ENCODE assay signal across 1 cellular context in the genomic region with DNA sequence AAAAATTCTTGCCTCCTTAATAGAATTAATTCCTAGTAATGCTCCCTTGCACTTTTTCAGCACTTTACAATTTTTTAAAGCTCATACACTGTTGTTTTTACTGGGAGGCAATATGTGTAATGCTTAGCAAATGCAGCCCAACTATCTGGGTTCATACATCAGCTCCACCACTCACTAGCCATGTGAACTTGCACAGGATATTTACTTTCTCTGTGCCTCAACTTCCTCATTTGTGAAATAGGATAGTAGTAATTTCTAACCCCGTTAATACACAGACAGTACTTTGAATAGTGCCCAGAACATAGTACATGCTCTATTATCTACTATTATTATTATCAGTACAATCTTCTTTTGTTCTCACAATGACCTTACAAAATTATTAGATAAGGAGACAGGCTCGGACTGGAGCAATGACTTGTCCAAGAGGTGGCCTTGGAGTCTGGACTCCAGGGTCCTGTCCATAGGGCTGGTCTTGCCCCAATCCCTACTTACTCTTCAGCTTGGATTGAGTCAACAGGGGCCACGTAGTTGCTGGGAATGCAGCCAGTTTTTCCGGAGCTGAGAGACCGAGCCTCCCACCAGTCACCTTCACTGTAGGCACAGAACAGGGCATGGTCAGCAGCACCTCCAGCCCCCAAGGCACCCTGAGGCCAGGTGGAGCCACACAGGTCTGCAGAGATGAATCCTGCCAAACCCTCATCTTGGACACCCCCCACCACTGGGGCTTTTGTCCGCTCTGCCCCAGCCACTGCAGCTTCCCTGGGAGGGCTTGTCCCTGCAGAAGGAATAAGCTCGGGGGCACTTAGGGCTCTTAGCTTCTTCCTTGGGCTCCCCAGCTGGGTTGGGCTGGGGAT.
A peak's percentile ranks its signal among the peaks of the same experiment; 100 is the strongest.
TF ChIP-seq lines count a peak whose summit lies in the region.

No MANE protein-coding gene starts in this region.

TF ChIP-seq in HepG2, 621 proteins besides CTCF, POLR2A, EP300 and RAD21 (continued from another document):
- TF ChIP-seq, protein P1, sequence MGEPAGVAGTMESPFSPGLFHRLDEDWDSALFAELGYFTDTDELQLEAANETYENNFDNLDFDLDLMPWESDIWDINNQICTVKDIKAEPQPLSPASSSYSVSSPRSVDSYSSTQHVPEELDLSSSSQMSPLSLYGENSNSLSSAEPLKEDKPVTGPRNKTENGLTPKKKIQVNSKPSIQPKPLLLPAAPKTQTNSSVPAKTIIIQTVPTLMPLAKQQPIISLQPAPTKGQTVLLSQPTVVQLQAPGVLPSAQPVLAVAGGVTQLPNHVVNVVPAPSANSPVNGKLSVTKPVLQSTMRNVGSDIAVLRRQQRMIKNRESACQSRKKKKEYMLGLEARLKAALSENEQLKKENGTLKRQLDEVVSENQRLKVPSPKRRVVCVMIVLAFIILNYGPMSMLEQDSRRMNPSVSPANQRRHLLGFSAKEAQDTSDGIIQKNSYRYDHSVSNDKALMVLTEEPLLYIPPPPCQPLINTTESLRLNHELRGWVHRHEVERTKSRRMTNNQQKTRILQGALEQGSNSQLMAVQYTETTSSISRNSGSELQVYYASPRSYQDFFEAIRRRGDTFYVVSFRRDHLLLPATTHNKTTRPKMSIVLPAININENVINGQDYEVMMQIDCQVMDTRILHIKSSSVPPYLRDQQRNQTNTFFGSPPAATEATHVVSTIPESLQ (CRISPR knock-in tag; conservative IDR thresholded peaks at IDR 0.05): no peak
- TF ChIP-seq LCORL (IDR thresholded peaks at IDR 0.05) (no peak), LCORL (CRISPR knock-in tag; IDR thresholded peaks at IDR 0.05) (peak; percentile 28; the same call in 1 of the 2 replicates), TARDBP (CRISPR knock-in tag; IDR thresholded peaks at IDR 0.05) (peak; percentile 44; the same call in 1 of the 2 replicates), GATAD2A (CRISPR knock-in tag; IDR thresholded peaks at IDR 0.05) (peak; percentile 61), ZNF792 (CRISPR knock-in tag; IDR thresholded peaks at IDR 0.05) (0 out of 2 replicates have a peak, but pooled peaks have one; percentile 27), ARID2 (CRISPR knock-in tag; IDR thresholded peaks at IDR 0.05; ENCODE audit: borderline replicate concordance) (no peak), NR2C2 (CRISPR knock-in tag; IDR thresholded peaks at IDR 0.05; ENCODE audit: borderline replicate concordance) (no peak), FOSL2 (CRISPR knock-in tag; IDR thresholded peaks at IDR 0.05) (peak; percentile 54; the same call in 1 of the 2 replicates), TEAD3 (CRISPR knock-in tag; optimal IDR thresholded peaks at IDR 0.05; ENCODE audit: borderline replicate concordance) (peak; percentile 54), CREM (IDR thresholded peaks at IDR 0.05) (peak; percentile 43; the same call in 1 of the 2 replicates), CREM (CRISPR knock-in tag; IDR thresholded peaks at IDR 0.05) (no peak), MED13 (CRISPR knock-in tag; IDR thresholded peaks at IDR 0.05) (no peak), SP4 (CRISPR knock-in tag; IDR thresholded peaks at IDR 0.05) (no peak), ZNF644 (CRISPR knock-in tag; IDR thresholded peaks at IDR 0.05; ENCODE audit: low read depth) (peak; percentile 73)
- TF ChIP-seq, protein P2, sequence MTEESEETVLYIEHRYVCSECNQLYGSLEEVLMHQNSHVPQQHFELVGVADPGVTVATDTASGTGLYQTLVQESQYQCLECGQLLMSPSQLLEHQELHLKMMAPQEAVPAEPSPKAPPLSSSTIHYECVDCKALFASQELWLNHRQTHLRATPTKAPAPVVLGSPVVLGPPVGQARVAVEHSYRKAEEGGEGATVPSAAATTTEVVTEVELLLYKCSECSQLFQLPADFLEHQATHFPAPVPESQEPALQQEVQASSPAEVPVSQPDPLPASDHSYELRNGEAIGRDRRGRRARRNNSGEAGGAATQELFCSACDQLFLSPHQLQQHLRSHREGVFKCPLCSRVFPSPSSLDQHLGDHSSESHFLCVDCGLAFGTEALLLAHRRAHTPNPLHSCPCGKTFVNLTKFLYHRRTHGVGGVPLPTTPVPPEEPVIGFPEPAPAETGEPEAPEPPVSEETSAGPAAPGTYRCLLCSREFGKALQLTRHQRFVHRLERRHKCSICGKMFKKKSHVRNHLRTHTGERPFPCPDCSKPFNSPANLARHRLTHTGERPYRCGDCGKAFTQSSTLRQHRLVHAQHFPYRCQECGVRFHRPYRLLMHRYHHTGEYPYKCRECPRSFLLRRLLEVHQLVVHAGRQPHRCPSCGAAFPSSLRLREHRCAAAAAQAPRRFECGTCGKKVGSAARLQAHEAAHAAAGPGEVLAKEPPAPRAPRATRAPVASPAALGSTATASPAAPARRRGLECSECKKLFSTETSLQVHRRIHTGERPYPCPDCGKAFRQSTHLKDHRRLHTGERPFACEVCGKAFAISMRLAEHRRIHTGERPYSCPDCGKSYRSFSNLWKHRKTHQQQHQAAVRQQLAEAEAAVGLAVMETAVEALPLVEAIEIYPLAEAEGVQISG (CRISPR knock-in tag; IDR thresholded peaks at IDR 0.05): no peak
- TF ChIP-seq, protein P3, sequence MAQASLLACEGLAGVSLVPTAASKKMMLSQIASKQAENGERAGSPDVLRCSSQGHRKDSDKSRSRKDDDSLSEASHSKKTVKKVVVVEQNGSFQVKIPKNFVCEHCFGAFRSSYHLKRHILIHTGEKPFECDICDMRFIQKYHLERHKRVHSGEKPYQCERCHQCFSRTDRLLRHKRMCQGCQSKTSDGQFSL (CRISPR knock-in tag; IDR thresholded peaks at IDR 0.05): no peak
- TF ChIP-seq, protein P4, sequence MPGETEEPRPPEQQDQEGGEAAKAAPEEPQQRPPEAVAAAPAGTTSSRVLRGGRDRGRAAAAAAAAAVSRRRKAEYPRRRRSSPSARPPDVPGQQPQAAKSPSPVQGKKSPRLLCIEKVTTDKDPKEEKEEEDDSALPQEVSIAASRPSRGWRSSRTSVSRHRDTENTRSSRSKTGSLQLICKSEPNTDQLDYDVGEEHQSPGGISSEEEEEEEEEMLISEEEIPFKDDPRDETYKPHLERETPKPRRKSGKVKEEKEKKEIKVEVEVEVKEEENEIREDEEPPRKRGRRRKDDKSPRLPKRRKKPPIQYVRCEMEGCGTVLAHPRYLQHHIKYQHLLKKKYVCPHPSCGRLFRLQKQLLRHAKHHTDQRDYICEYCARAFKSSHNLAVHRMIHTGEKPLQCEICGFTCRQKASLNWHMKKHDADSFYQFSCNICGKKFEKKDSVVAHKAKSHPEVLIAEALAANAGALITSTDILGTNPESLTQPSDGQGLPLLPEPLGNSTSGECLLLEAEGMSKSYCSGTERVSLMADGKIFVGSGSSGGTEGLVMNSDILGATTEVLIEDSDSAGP (CRISPR knock-in tag; IDR thresholded peaks at IDR 0.05; ENCODE audit: borderline replicate concordance): peak; percentile 37; the same call in 1 of the 2 replicates
